In genomic region chr6:24493945-24494725, GRCh38 we compare ENCODE assay signal across 8 cellular contexts. TPM values are rescaled to one million over a fixed set of nuclear protein-coding genes. Genes with fewer than 3 reads are reported as not detected.
DNase-seq lines count a peak whose midpoint lies in the region; ATAC-seq and TF ChIP-seq lines count a peak whose summit lies in the region.

No MANE protein-coding gene starts in this region.

- peak overlapping the region in 3 of 4 donors; percentile 79 to 86 (median 81) for H3K27ac ChIP-seq in body of pancreas

- H3K4me3 ChIP-seq in body of pancreas: peak overlapping the region; percentile 44 to 63
- H3K4me3 ChIP-seq in mucosa of descending colon: peak overlapping the region; percentile 29

- no peak for TF ChIP-seq CTCF in body of pancreas (IDR thresholded peaks at IDR 0.05)
- no peak for TF ChIP-seq CTCF in mucosa of descending colon (IDR thresholded peaks at IDR 0.05)

- DNase-seq in body of pancreas: no peak
- no peak for DNase-seq in mucosa of descending colon
- DNase-seq in H4 (ENCODE audit: low spot score): no peak
- DNase-seq in GF-D8 (lab: John Stamatoyannopoulos, UW): no peak
- no peak for DNase-seq in GM19238 (ENCODE audit: insufficient read length, low spot score)
- no peak for DNase-seq in NCI-H748 treated with DMSO at 0.1 percent for 48 hours (lab: John Stamatoyannopoulos, UW)

- no peak for TF ChIP-seq POLR2A in body of pancreas (IDR thresholded peaks at IDR 0.05)

- peak; percentile 0 for ATAC-seq in GM18498 (IDR thresholded peaks at IDR 0.05; ENCODE audit: unreplicated experiment)
- peak; percentile 15 for ATAC-seq in HG03135 (IDR thresholded peaks at IDR 0.05; ENCODE audit: unreplicated experiment)
- ATAC-seq in body of pancreas: no peak
- ATAC-seq in mucosa of descending colon: no peak

- H3K36me3 ChIP-seq in body of pancreas (replicated peaks in 1 of 2; ENCODE audit: insufficient read depth in 1 of 2, low read depth in 2 of 2) (no peaks in the 10 kb centered on the region), mucosa of descending colon (ENCODE audit: low read depth) (no peaks in the 10 kb centered on the region)

- peaks cover 22% of the 10 kb centered on the region for H3K4me1 ChIP-seq in body of pancreas
- peaks cover 7% of the 10 kb centered on the region for H3K4me1 ChIP-seq in mucosa of descending colon (ENCODE audit: low read depth)

- H3K9me3 ChIP-seq in body of pancreas: no peaks in the 10 kb centered on the region
- H3K9me3 ChIP-seq in mucosa of descending colon: no peaks in the 10 kb centered on the region

- WGBS in body of pancreas, 2 donors: 14 to 20% methylated on average over 19 to 24 of the region's 24 CpGs

- intact Hi-C loops in body of pancreas (cut with DNase I): no loop called here
- intact Hi-C loops in mucosa of descending colon (cut with DNase I, micrococcal nuclease): no loop called here

- no peaks in the 10 kb centered on the region for H3K27me3 ChIP-seq in body of pancreas

RNA-seq across cellular contexts. Expression of gene ALDH5A1, which starts 0.6 kb away (rescaled TPM):
- total RNA-seq in body of pancreas (1 to 10 TPM; 4.4 to 8.2 TPM), mucosa of descending colon (10 to 100 TPM in 1 of 3 donors, 1 to 10 TPM in 2; 5.9 to 18.2 (median 8.1) TPM)
- total RNA-seq in H4 (2014; rRNA removed; shearing (Covaris generic)): 1.7 and 2.0 TPM in 2 replicates

RNA-seq across cellular contexts. Expression of gene GPLD1, which starts 4.8 kb away (rescaled TPM):
- total RNA-seq in body of pancreas (1 to 10 TPM in 1 of 2 donors, under 1 TPM in 1; 0.66 to 2.6 TPM), mucosa of descending colon (1 to 10 TPM in 2 of 3 donors, under 1 TPM in 1; 0.36 to 5.8 (median 1.8) TPM)
- 0.08 TPM in 1 of 2 replicates, not detected in the other for total RNA-seq in H4 (2014; rRNA removed; shearing (Covaris generic))

Comparison
In these comparisons a context has a peak if more than half of its experiments do, and no peak if none do; other contexts are left out.
1. ATAC-seq: peak in GM18498 (single experiment) and HG03135 (single experiment); none in body of pancreas (single experiment) and mucosa of descending colon (single experiment).